Comparison of ENCODE assay signal across 16 cellular contexts in genomic region chr1:224544711-224545110, GRCh38.
"Had no signal": no experiment of that assay in that cellular context is flagged by ENCODE, and none has a peak within 500 bp of the region (broad histone marks: within the 10 kb centered on the region; RNA-seq: fewer than 3 reads in every experiment).

No MANE protein-coding gene starts in this region.

- H3K9me3 ChIP-seq: lower lobe of right lung had no signal

- H3K4me1 ChIP-seq: lower lobe of right lung had no signal

- H3K27ac Mint-ChIP-seq: activated naive CD8-positive, alpha-beta T cell; immature natural killer cell; naive thymus-derived CD4-positive, alpha-beta T cell; stimulated activated effector memory CD8-positive, alpha-beta T cell treated with anti-CD3 and anti-CD28 coated beads, Interleukin-12 subunit alpha, Interleukin-12 subunit beta, amount 100 ng/mL, for 72 hours; T-helper 2 cell treated with Interferon-gamma antibody and Interleukin-4, amounts not matched to agents 5 μg/mL and 100 μg/mL, for 36 hours had no signal

- DNase-seq: activated CD4-positive, alpha-beta T cell treated with anti-CD3 and anti-CD28 coated beads, Interleukin-2, amount 50 U/mL, for 4 hours; activated CD4-positive, CD25-positive, alpha-beta regulatory T cell treated with anti-CD3 and anti-CD28 coated beads, Interleukin-2, amount 50 U/mL, for 72 hours; activated gamma-delta T cell; activated T-cell treated with anti-CD3 and anti-CD28 coated beads, Interleukin-2, amount 50 U/mL, for 48 hours; amygdala; brain microvascular endothelial cell; erythroblast; glutamatergic neuron; immature natural killer cell; left cardiac atrium; lower lobe of right lung; naive thymus-derived CD4-positive, alpha-beta T cell; posterior cingulate gyrus had no signal

- ATAC-seq: left cardiac atrium; lower lobe of right lung; naive thymus-derived CD4-positive, alpha-beta T cell; stimulated activated effector memory CD8-positive, alpha-beta T cell treated with anti-CD3 and anti-CD28 coated beads, Interleukin-12 subunit alpha, Interleukin-12 subunit beta, amount 100 ng/mL, for 72 hours had no signal

- H3K27ac ChIP-seq: brain microvascular endothelial cell, lower lobe of right lung had no signal

- H3K27me3 ChIP-seq: brain microvascular endothelial cell had no signal

- H3K27me3 Mint-ChIP-seq: activated naive CD8-positive, alpha-beta T cell had no signal

- H3K36me3 Mint-ChIP-seq: activated naive CD8-positive, alpha-beta T cell; immature natural killer cell; naive thymus-derived CD4-positive, alpha-beta T cell; stimulated activated effector memory CD8-positive, alpha-beta T cell treated with anti-CD3 and anti-CD28 coated beads, Interleukin-12 subunit alpha, Interleukin-12 subunit beta, amount 100 ng/mL, for 72 hours had no signal

- H3K36me3 ChIP-seq: brain microvascular endothelial cell, lower lobe of right lung had no signal

- H3K9me3 Mint-ChIP-seq: immature natural killer cell; stimulated activated effector memory CD8-positive, alpha-beta T cell treated with anti-CD3 and anti-CD28 coated beads, Interleukin-12 subunit alpha, Interleukin-12 subunit beta, amount 100 ng/mL, for 72 hours; T-helper 2 cell treated with Interferon-gamma antibody and Interleukin-4, amounts not matched to agents 5 μg/mL and 100 μg/mL, for 36 hours had no signal

- H3K4me3 Mint-ChIP-seq: activated naive CD8-positive, alpha-beta T cell; immature natural killer cell; naive thymus-derived CD4-positive, alpha-beta T cell; stimulated activated effector memory CD8-positive, alpha-beta T cell treated with anti-CD3 and anti-CD28 coated beads, Interleukin-12 subunit alpha, Interleukin-12 subunit beta, amount 100 ng/mL, for 72 hours; T-helper 2 cell treated with Interferon-gamma antibody and Interleukin-4, amounts not matched to agents 5 μg/mL and 100 μg/mL, for 36 hours had no signal

- H3K4me3 ChIP-seq: lower lobe of right lung had no signal
